In the genomic region with DNA sequence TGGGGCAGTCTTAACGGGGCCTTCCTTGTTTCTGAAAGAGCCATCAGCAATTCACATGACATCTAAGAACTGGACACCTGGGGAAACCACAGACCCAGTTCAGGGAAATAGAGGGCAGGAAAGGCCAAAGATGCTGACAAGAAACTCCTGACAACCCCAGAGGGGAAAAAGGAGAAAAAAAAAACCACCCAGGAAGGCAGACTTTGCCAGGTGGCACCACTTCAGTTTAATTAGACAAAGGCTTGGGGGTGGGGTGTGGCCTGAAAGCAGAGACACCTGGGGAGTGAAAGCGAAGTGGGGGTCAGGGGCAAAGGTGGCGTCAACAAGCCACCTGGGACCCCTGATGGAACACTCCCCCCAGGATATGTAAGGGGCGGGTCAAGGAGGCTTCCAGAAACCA, we compare ENCODE assay signal across 30 cellular contexts.
"Had no signal": no experiment of that assay in that cellular context is flagged by ENCODE, and none has a peak within 500 bp of the region (broad histone marks: within the 10 kb centered on the region; RNA-seq: fewer than 3 reads in every experiment).

No MANE protein-coding gene starts in this region.

- H3K9me3 ChIP-seq: gastrocnemius medialis, pancreas, prostate gland, vagina had no signal

- DNase-seq: activated CD4-positive, alpha-beta T cell treated with anti-CD3 and anti-CD28 coated beads for 48 hours; activated CD4-positive, alpha-beta T cell treated with anti-CD3 and anti-CD28 coated beads, Interleukin-2, amount 50 U/mL, for 48 hours; activated CD8-positive, alpha-beta memory T cell treated with anti-CD3 and anti-CD28 coated beads for 24 hours; activated effector memory CD4-positive, alpha-beta T cell treated with Interleukin-2 at 50 U/mL for 16 hours; activated naive CD4-positive, alpha-beta T cell treated with Interleukin-2 at 50 U/mL for 16 hours; aorta; cortex of kidney; effector memory CD8-positive, alpha-beta T cell; erythroblast; gastrocnemius medialis; glutamatergic neuron; islet precursor cell; left ventricle myocardium superior; naive B cell; nephron progenitor cell; pancreas; retina; stimulated activated CD4-positive, alpha-beta T cell treated with anti-CD3 and anti-CD28 coated beads, Interleukin-12 subunit alpha, Interleukin-12 subunit beta, amount 100 ng/mL, for 4 hours; stimulated activated CD4-positive, alpha-beta T cell treated with anti-CD3 and anti-CD28 coated beads, Interleukin-4, amount 100 ng/mL, for 1 hour; substantia nigra; upper lobe of left lung had no signal

- H3K27ac Mint-ChIP-seq: activated naive CD8-positive, alpha-beta T cell; brain; effector memory CD8-positive, alpha-beta T cell; nephron progenitor cell; stimulated activated naive CD8-positive, alpha-beta T cell treated with anti-CD3 and anti-CD28 coated beads, Interleukin-15, Interleukin-2, amounts not matched to agents 100 ng/mL and 50 ng/mL, for 24 hours had no signal

- H3K4me3 ChIP-seq: gastrocnemius medialis, pancreas, prostate gland, skin epidermis, upper lobe of left lung, vagina had no signal

- H3K36me3 ChIP-seq: gastrocnemius medialis, pancreas, prostate gland, upper lobe of left lung, vagina had no signal

- H3K27ac ChIP-seq: gastrocnemius medialis, pancreas, prostate gland, skin epidermis, upper lobe of left lung, vagina, VCaP had no signal

- H3K4me1 Mint-ChIP-seq: naive B cell had no signal

- H3K27me3 ChIP-seq: gastrocnemius medialis, pancreas, upper lobe of left lung, vagina had no signal

- ATAC-seq: activated CD4-positive, CD25-positive, alpha-beta regulatory T cell treated with anti-CD3 and anti-CD28 coated beads, Interleukin-2, amount 50 U/mL, for 24 hours; effector memory CD8-positive, alpha-beta T cell; gastrocnemius medialis; left ventricle myocardium superior; pancreas; sciatic nerve had no signal

- H3K4me3 Mint-ChIP-seq: activated naive CD8-positive, alpha-beta T cell; brain; effector memory CD8-positive, alpha-beta T cell; nephron progenitor cell; stimulated activated naive CD8-positive, alpha-beta T cell treated with anti-CD3 and anti-CD28 coated beads, Interleukin-15, Interleukin-2, amounts not matched to agents 100 ng/mL and 50 ng/mL, for 24 hours had no signal

- H3K27me3 Mint-ChIP-seq: activated naive CD8-positive, alpha-beta T cell; effector memory CD8-positive, alpha-beta T cell; naive B cell; stimulated activated naive CD8-positive, alpha-beta T cell treated with anti-CD3 and anti-CD28 coated beads, Interleukin-15, Interleukin-2, amounts not matched to agents 100 ng/mL and 50 ng/mL, for 24 hours had no signal

- H3K4me1 ChIP-seq: gastrocnemius medialis, pancreas, prostate gland, upper lobe of left lung, vagina had no signal
